Comparison of ENCODE assay signal across 1 cellular context in genomic region chr14:76901171-76902055, GRCh38.
TF ChIP-seq lines count a peak whose summit lies in the region.

No MANE protein-coding gene starts in this region.

TF ChIP-seq in GM23338, 12 proteins besides CTCF, POLR2A, EP300 and RAD21 (continued from another document):
- TF ChIP-seq ZNF462 (CRISPR knock-in tag; IDR thresholded peaks at IDR 0.05) (no peak), EZH2 (IDR thresholded peaks at IDR 0.05; ENCODE audit: low read depth, unreplicated experiment) (no peak), EZH2phosphoT487 (IDR thresholded peaks at IDR 0.05; ENCODE audit: unreplicated experiment) (no peak), ZNF331 (CRISPR knock-in tag; IDR thresholded peaks at IDR 0.05; ENCODE audit: low read depth) (no peak)
- TF ChIP-seq, protein P1, sequence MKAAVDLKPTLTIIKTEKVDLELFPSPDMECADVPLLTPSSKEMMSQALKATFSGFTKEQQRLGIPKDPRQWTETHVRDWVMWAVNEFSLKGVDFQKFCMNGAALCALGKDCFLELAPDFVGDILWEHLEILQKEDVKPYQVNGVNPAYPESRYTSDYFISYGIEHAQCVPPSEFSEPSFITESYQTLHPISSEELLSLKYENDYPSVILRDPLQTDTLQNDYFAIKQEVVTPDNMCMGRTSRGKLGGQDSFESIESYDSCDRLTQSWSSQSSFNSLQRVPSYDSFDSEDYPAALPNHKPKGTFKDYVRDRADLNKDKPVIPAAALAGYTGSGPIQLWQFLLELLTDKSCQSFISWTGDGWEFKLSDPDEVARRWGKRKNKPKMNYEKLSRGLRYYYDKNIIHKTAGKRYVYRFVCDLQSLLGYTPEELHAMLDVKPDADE (IDR thresholded peaks at IDR 0.05), result no peak
